25 cellular contexts compared by ENCODE assay signal in genomic region chr3:6088433-6088832, GRCh38.
"Had no signal": no experiment of that assay in that cellular context is flagged by ENCODE, and none has a peak within 500 bp of the region (broad histone marks: within the 10 kb centered on the region; RNA-seq: fewer than 3 reads in every experiment).

No MANE protein-coding gene starts in this region.

- ATAC-seq: body of pancreas; effector memory CD8-positive, alpha-beta T cell; gastroesophageal sphincter; naive thymus-derived CD8-positive, alpha-beta T cell; right cardiac atrium had no signal

- H3K9me3 ChIP-seq: adrenal gland, body of pancreas, gastroesophageal sphincter, testis, transverse colon had no signal

- DNase-seq: activated CD4-positive, alpha-beta T cell treated with anti-CD3 and anti-CD28 coated beads for 4 hours; activated CD4-positive, alpha-beta T cell treated with anti-CD3 and anti-CD28 coated beads, Interleukin-2, amount 50 U/mL, for 4 hours; activated effector memory CD4-positive, alpha-beta T cell treated with anti-CD3 and anti-CD28 coated beads, Interleukin-2, amount 50 U/mL, for 16 hours; activated naive CD4-positive, alpha-beta T cell treated with anti-CD3 and anti-CD28 coated beads for 36 hours; activated naive CD8-positive, alpha-beta T cell treated with anti-CD3 and anti-CD28 coated beads for 36 hours; activated T-cell treated with anti-CD3 and anti-CD28 coated beads, Interleukin-2, amount 50 U/mL, for 1 hour; adrenal gland; aorta; body of pancreas; cortex of kidney; effector memory CD8-positive, alpha-beta T cell; islet precursor cell; mammary epithelial cell; naive thymus-derived CD8-positive, alpha-beta T cell; posterior cingulate gyrus; right cardiac atrium; stimulated activated CD4-positive, alpha-beta T cell treated with anti-CD3 and anti-CD28 coated beads, Interleukin-2, amount 100 ng/mL, for 48 hours; stimulated activated naive CD4-positive, alpha-beta T cell treated with Interleukin-2 at 50 U/mL for 16 hours; T-helper 9 cell; testis; transverse colon had no signal

- H3K27ac ChIP-seq: adrenal gland, body of pancreas, cardiac muscle cell, gastroesophageal sphincter, hepatocyte, testis, transverse colon, VCaP had no signal

- H3K4me2 ChIP-seq: hepatocyte had no signal

- H2AFZ ChIP-seq: hepatocyte had no signal

- H3K36me3 ChIP-seq: adrenal gland, cardiac muscle cell, gastroesophageal sphincter, transverse colon had no signal

- H3K4me1 ChIP-seq: adrenal gland, body of pancreas, gastroesophageal sphincter, testis, transverse colon had no signal

- H3K4me3 ChIP-seq: adrenal gland, body of pancreas, cardiac muscle cell, gastroesophageal sphincter, hepatocyte, testis, transverse colon had no signal

- H3K27me3 ChIP-seq: adrenal gland, body of pancreas, cardiac muscle cell, gastroesophageal sphincter, hepatocyte, testis, transverse colon had no signal

- H3K79me2 ChIP-seq: hepatocyte had no signal
